Comparison of ENCODE assay signal across 8 cellular contexts in genomic region chr14:103688906-103689902, GRCh38. TPM values are rescaled to one million over a fixed set of nuclear protein-coding genes. Genes with fewer than 3 reads are reported as not detected.
DNase-seq lines count a peak whose midpoint lies in the region; ATAC-seq and TF ChIP-seq lines count a peak whose summit lies in the region.

No MANE protein-coding gene starts in this region.

- peaks cover 26 to 28% (median 26%) of the 10 kb centered on the region in 3 donors for H3K4me1 Mint-ChIP-seq in IgD-negative memory B cell

- DNase-seq in Right ventricle myocardium superior (no peak), right atrium auricular region (ENCODE audit: low spot score) (no peak), head of caudate nucleus (peak; percentile 42 to 88 (median 70)), upper lobe of right lung (peak; percentile 86), NCI-H187 treated with DMSO at 0.1 percent for 48 hours (lab: John Stamatoyannopoulos, UW) (no peak), NCI-H1417 treated with DMSO at 0.1 percent for 48 hours (lab: John Stamatoyannopoulos, UW) (no peak), omental fat pad (ENCODE audit: low spot score) (no peak)

- H3K4me3 ChIP-seq in right atrium auricular region (no peak overlapping the region), upper lobe of right lung (no peak overlapping the region)

- no peak overlapping the region for H3K27ac ChIP-seq in right atrium auricular region
- H3K27ac ChIP-seq in upper lobe of right lung, result peak overlapping the region; percentile 52

- ATAC-seq in Right ventricle myocardium superior (ENCODE audit: poor library complexity) (peak; percentile 62), upper lobe of right lung (peak; percentile 77), omental fat pad (ENCODE audit: low FRiP score) (no peak)

- H3K9me3 ChIP-seq in right atrium auricular region, result no peaks in the 10 kb centered on the region
- no peaks in the 10 kb centered on the region for H3K9me3 ChIP-seq in upper lobe of right lung

- H3K27me3 ChIP-seq in right atrium auricular region, result no peaks in the 10 kb centered on the region
- no peaks in the 10 kb centered on the region for H3K27me3 ChIP-seq in upper lobe of right lung

- intact Hi-C loops in Right ventricle myocardium superior (cut with DNase I), result no loop called here
- intact Hi-C loops in head of caudate nucleus (cut with DNase I), result no loop called here
- intact Hi-C loops in upper lobe of right lung (cut with DNase I), result no loop called here

- H3K27me3 Mint-ChIP-seq in IgD-negative memory B cell, result no peaks in the 10 kb centered on the region

- peak overlapping the region; percentile 86 to 95 (median 86) for H3K27ac Mint-ChIP-seq in IgD-negative memory B cell

- peak overlapping the region in 3 of 4 donors; percentile 83 to 95 (median 95) for H3K4me3 Mint-ChIP-seq in IgD-negative memory B cell

- H3K4me1 ChIP-seq in right atrium auricular region (peaks cover 0 to 23% of the 10 kb centered on the region in 2 donors), upper lobe of right lung (peaks cover 30% of the 10 kb centered on the region)

- H3K36me3 Mint-ChIP-seq in IgD-negative memory B cell, result peaks cover 2% of the 10 kb centered on the region

- no peaks in the 10 kb centered on the region for H3K9me3 Mint-ChIP-seq in IgD-negative memory B cell

- H3K36me3 ChIP-seq in right atrium auricular region, result peaks cover 52% of the 10 kb centered on the region
- H3K36me3 ChIP-seq in upper lobe of right lung, result peaks cover 88% of the 10 kb centered on the region

- TF ChIP-seq CTCF in right atrium auricular region (IDR thresholded peaks at IDR 0.05), result no peak
- no peak for TF ChIP-seq CTCF in upper lobe of right lung (IDR thresholded peaks at IDR 0.05)
- no peak for TF ChIP-seq CTCF in omental fat pad (IDR thresholded peaks at IDR 0.05)

RNA-seq across cellular contexts. Expression of gene XRCC3, which starts 26.0 kb away (rescaled TPM):
- 2.6 TPM for total RNA-seq in Right ventricle myocardium superior
- total RNA-seq in right atrium auricular region, result 1 to 10 TPM; 2.1 to 3.6 TPM
- polyA plus RNA-seq in IgD-negative memory B cell, result 5.7 TPM
- total RNA-seq in upper lobe of right lung, result 5.6 TPM
- total RNA-seq in omental fat pad, result 1 to 10 TPM; 2.7 to 8.2 (median 4.0) TPM

RNA-seq across cellular contexts. Expression of gene ZFYVE21, which starts 26.4 kb away (rescaled TPM):
- total RNA-seq in Right ventricle myocardium superior (46.2 TPM), right atrium auricular region (10 to 100 TPM; 43.7 to 71.6 TPM), upper lobe of right lung (61.3 TPM), omental fat pad (100 to 1,000 TPM in 2 of 4 donors, 10 to 100 TPM in 2; 66.1 to 145 (median 97.1) TPM)
- 10.3 TPM for polyA plus RNA-seq in IgD-negative memory B cell

Comparison
In these comparisons a context has a peak if more than half of its experiments do, and no peak if none do; other contexts are left out.
1. DNase-seq: peak in head of caudate nucleus (42 of 42) and upper lobe of right lung (single experiment); none in Right ventricle myocardium superior (single experiment), right atrium auricular region (single experiment), NCI-H187 treated with DMSO at 0.1 percent for 48 hours (single experiment), NCI-H1417 treated with DMSO at 0.1 percent for 48 hours (single experiment) and omental fat pad (single experiment).